ENCODE assay signal across 1 cellular context in genomic region chr20:50298554-50299324, GRCh38.
A peak's percentile ranks its signal among the peaks of the same experiment; 100 is the strongest.
TF ChIP-seq lines count a peak whose summit lies in the region.

No MANE protein-coding gene starts in this region.

TF ChIP-seq in K562, 482 proteins besides CTCF, POLR2A, EP300 and RAD21 (continued from another document and continues in another):
- TF ChIP-seq FOXO4 (CRISPR knock-in tag; IDR thresholded peaks at IDR 0.05) (no peak), ATF4 (CRISPR knock-in tag; IDR thresholded peaks at IDR 0.05) (no peak), ZNF282 (CRISPR knock-in tag; IDR thresholded peaks at IDR 0.05) (no peak), ELF1 (tag; IDR thresholded peaks at IDR 0.05) (peak; percentile 50; the same call in 1 of the 2 replicates), ETV1 (tag; conservative IDR thresholded peaks at IDR 0.05; ENCODE audit: low read depth) (no peak), SMARCA4 (IDR thresholded peaks at IDR 0.05) (peak; percentile 88), USF2 (CRISPR knock-in tag; IDR thresholded peaks at IDR 0.05) (no peak), ARID3B (CRISPR knock-in tag; IDR thresholded peaks at IDR 0.05; ENCODE audit: borderline replicate concordance) (no peak), EWSR1 (IDR thresholded peaks at IDR 0.05; ENCODE audit: borderline replicate concordance, low read depth, partially characterized antibody) (no peak), ZNF512 (tag; IDR thresholded peaks at IDR 0.05) (no peak), L3MBTL2 (IDR thresholded peaks at IDR 0.05) (peak; percentile 66), HIVEP1 (CRISPR knock-in tag; IDR thresholded peaks at IDR 0.05) (no peak), SMAD4 (CRISPR knock-in tag; conservative IDR thresholded peaks at IDR 0.05) (peak; percentile 81), NCOR1 (IDR thresholded peaks at IDR 0.05) (peak; percentile 88), HDGF (IDR thresholded peaks at IDR 0.05) (no peak), RBM34 (IDR thresholded peaks at IDR 0.05; ENCODE audit: borderline replicate concordance, insufficient read depth, low read length) (no peak), ZNF146 (CRISPR knock-in tag; IDR thresholded peaks at IDR 0.05; ENCODE audit: unreplicated experiment) (no peak), HDAC3 (IDR thresholded peaks at IDR 0.05; ENCODE audit: borderline replicate concordance, partially characterized antibody) (peak; percentile 54), TAF7 (tag; IDR thresholded peaks at IDR 0.05) (no peak), ZBTB11 (CRISPR knock-in tag; IDR thresholded peaks at IDR 0.05) (peak in 1 of 3 experiments; percentile 54; a peak in 2 of 6 replicates), UBTF (IDR thresholded peaks at IDR 0.05; ENCODE audit: borderline replicate concordance in 1 of 2, low read depth in 2 of 2, low read length in 2 of 2) (no peak), COPS2 (conservative IDR thresholded peaks at IDR 0.05) (no peak), ZNF134 (CRISPR knock-in tag; conservative IDR thresholded peaks at IDR 0.05) (peak; percentile 66; the same call in 1 of the 2 replicates), FOXA1 (IDR thresholded peaks at IDR 0.05; ENCODE audit: borderline replicate concordance) (no peak), ZNF347 (CRISPR knock-in tag; IDR thresholded peaks at IDR 0.05; ENCODE audit: low read depth) (no peak), GTF2F1 (IDR thresholded peaks at IDR 0.05; ENCODE audit: low read depth, low read length) (no peak), KAT2B (IDR thresholded peaks at IDR 0.05; ENCODE audit: low read depth, low read length) (no peak), TEAD4 (IDR thresholded peaks at IDR 0.05; ENCODE audit: low read length) (peak; percentile 93), TEAD4 (CRISPR knock-in tag; IDR thresholded peaks at IDR 0.05; ENCODE audit: borderline replicate concordance) (no peak), CBX8 (IDR thresholded peaks at IDR 0.05; ENCODE audit: borderline replicate concordance, extremely low read depth, low read depth, low read length, poor library complexity, severe bottlenecking) (no peak), CTBP1 (IDR thresholded peaks at IDR 0.05; ENCODE audit: borderline replicate concordance) (peak; percentile 90), ZC3H8 (IDR thresholded peaks at IDR 0.05) (no peak), PHF21A (IDR thresholded peaks at IDR 0.05; ENCODE audit: borderline replicate concordance, low read depth) (peak; percentile 20; the same call in 1 of the 2 replicates), NR3C1 (CRISPR knock-in tag; IDR thresholded peaks at IDR 0.05) (no peak), PKNOX1 (IDR thresholded peaks at IDR 0.05) (no peak; the same call in 1 of the 2 replicates), MAX (CRISPR knock-in tag; IDR thresholded peaks at IDR 0.05) (peak; percentile 33; the same call in 1 of the 2 replicates), ZNF124 (CRISPR knock-in tag; IDR thresholded peaks at IDR 0.05) (no peak), HDAC1 (IDR thresholded peaks at IDR 0.05) (peak in 1 of 2 experiments; percentile 81; a peak in 2 of 4 replicates), YY1 (IDR thresholded peaks at IDR 0.05; ENCODE audit: borderline replicate concordance in 1 of 3, control insufficient read depth in 1 of 3, extremely low read depth in 1 of 3, insufficient read depth in 3 of 3, insufficient read length in 1 of 3, insufficient replicate concordance in 2 of 3, low read depth in 1 of 3, low read length in 2 of 3) (no peak), STAT5A (IDR thresholded peaks at IDR 0.05; ENCODE audit: borderline replicate concordance, low read length) (peak; percentile 79; the same call in 1 of the 2 replicates), DIDO1 (tag; IDR thresholded peaks at IDR 0.05; ENCODE audit: low read depth) (0 out of 2 replicates have a peak, but pooled peaks have one; percentile 24), RUNX1 (IDR thresholded peaks at IDR 0.05; ENCODE audit: low read depth) (peak; percentile 20; the same call in 1 of the 2 replicates), ZEB2 (IDR thresholded peaks at IDR 0.05) (peak; percentile 58; the same call in 1 of the 2 replicates), EGR1 (conservative IDR thresholded peaks at IDR 0.05) (peak; percentile 95), PATZ1 (CRISPR knock-in tag; IDR thresholded peaks at IDR 0.05; ENCODE audit: borderline replicate concordance) (no peak), RFX5 (IDR thresholded peaks at IDR 0.05; ENCODE audit: low read depth, low read length) (no peak), MBD2 (IDR thresholded peaks at IDR 0.05; ENCODE audit: borderline replicate concordance, low read depth) (no peak), RBM22 (IDR thresholded peaks at IDR 0.05; ENCODE audit: low read depth, low read length, poor library complexity, severe bottlenecking) (no peak), NFATC3 (IDR thresholded peaks at IDR 0.05) (no peak), CREB3 (tag; conservative IDR thresholded peaks at IDR 0.05; ENCODE audit: low read depth) (no peak), KLF6 (CRISPR knock-in tag; IDR thresholded peaks at IDR 0.05; ENCODE audit: borderline replicate concordance) (no peak), ZNF263 (CRISPR knock-in tag; IDR thresholded peaks at IDR 0.05; ENCODE audit: borderline replicate concordance) (0 out of 2 replicates have a peak, but pooled peaks have one; percentile 35), STAG1 (CRISPR knock-in tag; IDR thresholded peaks at IDR 0.05; ENCODE audit: borderline replicate concordance) (no peak)
